8 cellular contexts compared by ENCODE assay signal in the genomic region with DNA sequence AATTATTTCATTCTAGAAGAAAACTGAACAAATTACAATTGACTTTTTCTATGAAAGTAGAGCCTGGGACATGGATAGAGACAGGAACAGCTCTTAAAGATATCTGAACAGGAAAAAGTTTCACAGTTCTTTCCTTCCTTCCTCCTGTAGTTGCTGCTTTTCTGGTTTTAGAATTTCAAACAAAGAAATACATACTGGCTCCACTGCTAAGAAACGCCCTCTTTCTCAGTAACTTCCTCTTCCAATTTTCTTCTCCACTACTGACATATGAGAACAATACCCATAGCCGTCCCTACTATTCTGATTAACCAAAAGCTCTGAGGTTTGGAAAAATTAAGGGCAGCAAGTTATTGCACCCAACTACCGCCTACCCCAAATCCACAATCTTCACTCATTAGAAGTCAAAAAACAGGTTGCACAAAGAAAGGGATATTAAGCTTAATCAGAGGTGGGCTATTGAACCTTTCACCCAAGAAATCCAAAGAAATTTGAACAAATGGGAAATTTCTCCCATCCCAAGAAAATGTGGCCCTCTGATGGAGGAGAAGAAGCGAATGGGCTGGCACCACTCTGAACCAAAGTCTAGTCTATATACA. TPM values are rescaled to one million over a fixed set of nuclear protein-coding genes. Genes with fewer than 3 reads are reported as not detected.
DNase-seq lines count a peak whose midpoint lies in the region; ATAC-seq and TF ChIP-seq lines count a peak whose summit lies in the region.

No MANE protein-coding gene starts in this region.

- H3K9me3 Mint-ChIP-seq in stimulated activated naive CD8-positive, alpha-beta T cell treated with anti-CD3 and anti-CD28 coated beads, Interleukin-15, Interleukin-2, amounts not matched to agents 100 ng/mL and 50 ng/mL, for 24 hours = no peaks in the 10 kb centered on the region
- H3K9me3 Mint-ChIP-seq in activated naive CD8-positive, alpha-beta T cell treated with anti-CD3 and anti-CD28 coated beads for 36 hours = no peaks in the 10 kb centered on the region

- intact Hi-C loops in left lung (cut with DNase I) = loop anchor here in 1 of 2 donors (10.0 kb wide), 1 partner anchor 63 kb away; no protein-coding TSS in a partner anchor

- H3K4me3 Mint-ChIP-seq in stimulated activated naive CD8-positive, alpha-beta T cell treated with anti-CD3 and anti-CD28 coated beads, Interleukin-15, Interleukin-2, amounts not matched to agents 100 ng/mL and 50 ng/mL, for 24 hours = peak overlapping the region; percentile 92
- H3K4me3 Mint-ChIP-seq in activated naive CD8-positive, alpha-beta T cell treated with anti-CD3 and anti-CD28 coated beads for 36 hours = peak overlapping the region; percentile 95

- peaks cover 7% of the 10 kb centered on the region for H3K36me3 Mint-ChIP-seq in stimulated activated naive CD8-positive, alpha-beta T cell treated with anti-CD3 and anti-CD28 coated beads, Interleukin-15, Interleukin-2, amounts not matched to agents 100 ng/mL and 50 ng/mL, for 24 hours (ENCODE audit: low read depth)
- peaks cover 4% of the 10 kb centered on the region for H3K36me3 Mint-ChIP-seq in activated naive CD8-positive, alpha-beta T cell treated with anti-CD3 and anti-CD28 coated beads for 36 hours

- no peaks in the 10 kb centered on the region for H3K9me3 ChIP-seq in left lung
- H3K9me3 ChIP-seq in thymus (ENCODE audit: control insufficient read depth) = no peaks in the 10 kb centered on the region

- peak overlapping the region; percentile 41 to 80 for H3K4me3 ChIP-seq in left lung
- H3K4me3 ChIP-seq in thymus (ENCODE audit: low read length) = peak overlapping the region; percentile 98

- no peaks in the 10 kb centered on the region for H3K27me3 Mint-ChIP-seq in stimulated activated naive CD8-positive, alpha-beta T cell treated with anti-CD3 and anti-CD28 coated beads, Interleukin-15, Interleukin-2, amounts not matched to agents 100 ng/mL and 50 ng/mL, for 24 hours
- no peaks in the 10 kb centered on the region for H3K27me3 Mint-ChIP-seq in activated naive CD8-positive, alpha-beta T cell treated with anti-CD3 and anti-CD28 coated beads for 36 hours

- 14% methylated on average over 4 of the region's 4 CpGs for WGBS in thymus

- peaks cover 0 to 9% of the 10 kb centered on the region in 2 donors for H3K36me3 ChIP-seq in left lung
- peaks cover 7% of the 10 kb centered on the region for H3K36me3 ChIP-seq in thymus (ENCODE audit: control insufficient read depth, insufficient read depth)

- no peak for ATAC-seq in stimulated activated naive CD8-positive, alpha-beta T cell treated with anti-CD3 and anti-CD28 coated beads, Interleukin-15, Interleukin-2, amounts not matched to agents 100 U/mL and 50 U/mL, for 24 hours
- ATAC-seq in left lung (no peak), foreskin keratinocyte (no peak), GM19467 (IDR thresholded peaks at IDR 0.05; ENCODE audit: unreplicated experiment) (no peak)

- H3K4me1 ChIP-seq in left lung = peaks cover 22 to 76% of the 10 kb centered on the region in 2 donors
- peaks cover 2% of the 10 kb centered on the region for H3K4me1 ChIP-seq in thymus (ENCODE audit: control insufficient read depth, insufficient read depth, low read length)
- peaks cover 23% of the 10 kb centered on the region for H3K4me1 ChIP-seq in foreskin keratinocyte

- H3K4me1 Mint-ChIP-seq in stimulated activated naive CD8-positive, alpha-beta T cell treated with anti-CD3 and anti-CD28 coated beads, Interleukin-15, Interleukin-2, amounts not matched to agents 100 ng/mL and 50 ng/mL, for 24 hours (ENCODE audit: low read depth) = peaks cover 53% of the 10 kb centered on the region
- peaks cover 31% of the 10 kb centered on the region for H3K4me1 Mint-ChIP-seq in activated naive CD8-positive, alpha-beta T cell treated with anti-CD3 and anti-CD28 coated beads for 36 hours

- H3K27ac Mint-ChIP-seq in stimulated activated naive CD8-positive, alpha-beta T cell treated with anti-CD3 and anti-CD28 coated beads, Interleukin-15, Interleukin-2, amounts not matched to agents 100 ng/mL and 50 ng/mL, for 24 hours = peak overlapping the region; percentile 90
- H3K27ac Mint-ChIP-seq in activated naive CD8-positive, alpha-beta T cell treated with anti-CD3 and anti-CD28 coated beads for 36 hours = peak overlapping the region; percentile 100

- H3K27me3 ChIP-seq in left lung = no peaks in the 10 kb centered on the region
- H3K27me3 ChIP-seq in thymus (ENCODE audit: control insufficient read depth, insufficient read depth) = no peaks in the 10 kb centered on the region
- no peaks in the 10 kb centered on the region for H3K27me3 ChIP-seq in foreskin keratinocyte

- peak overlapping the region; percentile 96 to 100 for H3K27ac ChIP-seq in left lung
- peak overlapping the region; percentile 69 for H3K27ac ChIP-seq in thymus (ENCODE audit: low read depth)
- no peak overlapping the region for H3K27ac ChIP-seq in foreskin keratinocyte

- TF ChIP-seq CTCF in left lung (IDR thresholded peaks at IDR 0.05) (no peak), foreskin keratinocyte (conservative IDR thresholded peaks at IDR 0.05) (no peak)

- DNase-seq in stimulated activated naive CD8-positive, alpha-beta T cell treated with anti-CD3 and anti-CD28 coated beads, Interleukin-15, Interleukin-2, amounts not matched to agents 100 U/mL and 50 U/mL, for 24 hours = no peak
- DNase-seq in activated naive CD8-positive, alpha-beta T cell treated with anti-CD3 and anti-CD28 coated beads for 36 hours = no peak
- no peak for DNase-seq in left lung
- no peak for DNase-seq in foreskin keratinocyte
- DNase-seq in cerebellar nuclear complex (lab: John Stamatoyannopoulos, UW) = no peak

RNA-seq across cellular contexts. Expression of a gene that starts 1.9 kb away (rescaled TPM):
- 100 to 1,000 TPM; 103 TPM for total RNA-seq in activated naive CD8-positive, alpha-beta T cell treated with anti-CD3 and anti-CD28 coated beads for 36 hours
- total RNA-seq in left lung (100 to 1,000 TPM; 108 to 138 TPM), foreskin keratinocyte (49.9 and 53.9 TPM in 2 replicates)
- polyA plus RNA-seq in thymus (47.4 TPM), foreskin keratinocyte (28.7 and 30.1 TPM in 2 replicates)
